Comparison of ENCODE assay signal across 18 cellular contexts in genomic region chr20:59300341-59301081, GRCh38. TPM values are rescaled to one million over a fixed set of nuclear protein-coding genes. Genes with fewer than 3 reads are reported as not detected.
DNase-seq lines count a peak whose midpoint lies in the region; ATAC-seq and TF ChIP-seq lines count a peak whose summit lies in the region.
"Had no signal": no experiment of that assay in that cellular context is flagged by ENCODE, and none has a peak within 500 bp of the region (broad histone marks: within the 10 kb centered on the region; RNA-seq: fewer than 3 reads in every experiment).

Gene EDN3 (plus strand): TSS chr20:59300611. CDS start chr20:59300813, 202 bp downstream.

- BruUV-seq in Calu3 (replicated peaks; lab: Mats Ljungman, UMichigan), result no TSS peak

- TF ChIP-seq CTCF in brain (conservative IDR thresholded peaks at IDR 0.05) (no peak), prostate gland (IDR thresholded peaks at IDR 0.05) (no peak), foreskin fibroblast (IDR thresholded peaks at IDR 0.05; ENCODE audit: low read depth, low read length) (no peak), Calu3 (IDR thresholded peaks at IDR 0.05; ENCODE audit: unreplicated experiment) (no peak)

- intact Hi-C loops in prostate gland (cut with DNase I), result no loop called here
- intact Hi-C loops in Calu3 (cut with micrococcal nuclease; ENCODE audit: unreplicated experiment), result no loop called here

- peaks cover 4% of the 10 kb centered on the region for H3K36me3 Mint-ChIP-seq in brain
- H3K36me3 Mint-ChIP-seq in Calu3 (ENCODE audit: insufficient read depth, unreplicated experiment), result no peaks in the 10 kb centered on the region
- H3K36me3 Mint-ChIP-seq: natural killer cell; stimulated activated memory B cell treated with anti-CD40 and anti-IgM and Interleukin-4, amounts not matched to agents 10 μg/mL and 1 μg/mL and 100 μg/mL, for 72 hours had no signal

- WGBS in GM23248 (ENCODE audit: low coverage in 1 of 2, low lambda C conversion rate in 2 of 2, missing lambda C conversion rate in 2 of 2), 2 experiments, result 2 to 3% methylated on average over 60 to 69 of the region's 76 CpGs
- WGBS in prostate gland, result under 1% methylated on average over 51 of the region's 76 CpGs

- peaks cover 71% of the 10 kb centered on the region for H3K27me3 Mint-ChIP-seq in brain
- peaks cover 100% of the 10 kb centered on the region for H3K27me3 Mint-ChIP-seq in Calu3 (ENCODE audit: unreplicated experiment)

- H3K4me1 ChIP-seq in GM23248 (ENCODE audit: insufficient read depth) (no peaks in the 10 kb centered on the region), iPS-20b (ENCODE audit: insufficient read depth, low read length) (no peaks in the 10 kb centered on the region), prostate gland (replicated peaks) (no peaks in the 10 kb centered on the region)

- no peaks in the 10 kb centered on the region for H3F3A ChIP-seq in GM23248 (ENCODE audit: insufficient read depth)

- H3K4me2 ChIP-seq in GM23248 (ENCODE audit: unreplicated experiment), result no peak within 1 kb of the TSS

- DNase-seq in GM23248 (peak; percentile 3), prostate gland (ENCODE audit: low spot score) (no peak), AG08396 (ENCODE audit: low spot score) (no peak), foreskin fibroblast (no peak), Calu3 (no peak)
- DNase-seq: activated B cell treated with CpG ODN at 0.5 μM for 24 hours; activated naive CD4-positive, alpha-beta T cell treated with anti-CD3 and anti-CD28 coated beads for 36 hours; DMS153; HCEC 1CT; left lung; natural killer cell; NCI-H1694; NCI-H524 treated with DMSO at 0.1 percent for 48 hours had no signal

- peaks cover 12% of the 10 kb centered on the region for H3K4me1 Mint-ChIP-seq in brain
- no peaks in the 10 kb centered on the region for H3K4me1 Mint-ChIP-seq in Calu3 (ENCODE audit: low read depth, unreplicated experiment)
- H3K4me1 Mint-ChIP-seq: activated B cell treated with CpG ODN at 0.5 μM for 24 hours; natural killer cell; stimulated activated memory B cell treated with anti-CD40 and anti-IgM and Interleukin-4, amounts not matched to agents 10 μg/mL and 1 μg/mL and 100 μg/mL, for 72 hours had no signal

- no peak within 1 kb of the TSS for H2AFZ ChIP-seq in GM23248

- ATAC-seq in GM19395 (IDR thresholded peaks at IDR 0.05; ENCODE audit: unreplicated experiment), result no peak
- ATAC-seq: left lung; natural killer cell; stimulated activated memory B cell treated with anti-CD40 and anti-IgM and Interleukin-4, amounts not matched to agents 10 μg/mL and 1 μg/mL and 100 μg/mL, for 72 hours had no signal

- H3K36me3 ChIP-seq in GM23248 (ENCODE audit: low read depth) (no peaks in the 10 kb centered on the region), iPS-20b (ENCODE audit: insufficient read depth, low read depth, low read length) (no peaks in the 10 kb centered on the region), prostate gland (no peaks in the 10 kb centered on the region)
- H3K36me3 ChIP-seq: left lung had no signal

- no peaks in the 10 kb centered on the region for H3K9me2 ChIP-seq in GM23248 (ENCODE audit: insufficient read depth)

- peaks cover 3% of the 10 kb centered on the region for H3K27me3 ChIP-seq in GM23248 (replicated peaks; ENCODE audit: insufficient read depth)
- H3K27me3 ChIP-seq in iPS-20b (ENCODE audit: insufficient read depth, low read length), result peaks cover 91% of the 10 kb centered on the region
- no peaks in the 10 kb centered on the region for H3K27me3 ChIP-seq in prostate gland (replicated peaks; ENCODE audit: insufficient read depth)

- H3K9me3 Mint-ChIP-seq in brain, result peaks cover 0 to 9% (median 0%) of the 10 kb centered on the region in 5 experiments
- H3K9me3 Mint-ChIP-seq in Calu3 (ENCODE audit: low read depth, unreplicated experiment), result no peaks in the 10 kb centered on the region
- H3K9me3 Mint-ChIP-seq: activated B cell treated with CpG ODN at 0.5 μM for 24 hours; activated naive CD4-positive, alpha-beta T cell treated with anti-CD3 and anti-CD28 coated beads for 36 hours; natural killer cell; stimulated activated memory B cell treated with anti-CD40 and anti-IgM and Interleukin-4, amounts not matched to agents 10 μg/mL and 1 μg/mL and 100 μg/mL, for 72 hours had no signal

- no peak within 1 kb of the TSS for H3K9ac ChIP-seq in GM23248
- H3K9ac ChIP-seq in iPS-20b (ENCODE audit: low read depth, low read length), result peak within 1 kb of the TSS; percentile 33; the same call in 1 of the 2 replicates

- H3K27ac Mint-ChIP-seq in brain (no peak within 1 kb of the TSS), Calu3 (ENCODE audit: unreplicated experiment) (no peak within 1 kb of the TSS)
- H3K27ac Mint-ChIP-seq: activated B cell treated with CpG ODN at 0.5 μM for 24 hours; activated naive CD4-positive, alpha-beta T cell treated with anti-CD3 and anti-CD28 coated beads for 36 hours; natural killer cell; stimulated activated memory B cell treated with anti-CD40 and anti-IgM and Interleukin-4, amounts not matched to agents 10 μg/mL and 1 μg/mL and 100 μg/mL, for 72 hours had no signal

- H3K9me3 ChIP-seq in GM23248 (ENCODE audit: low read depth), result no peaks in the 10 kb centered on the region
- no peaks in the 10 kb centered on the region for H3K9me3 ChIP-seq in iPS-20b (ENCODE audit: insufficient read depth, low read depth, low read length)
- no peaks in the 10 kb centered on the region for H3K9me3 ChIP-seq in prostate gland
- H3K9me3 ChIP-seq: left lung had no signal

- H3K79me2 ChIP-seq in GM23248 (ENCODE audit: insufficient read depth), result no peaks in the 10 kb centered on the region

- CTCF ChIA-PET in Calu3 (lab: Charles Lee), result no interaction called here

- no peak within 1 kb of the TSS for H3K27ac ChIP-seq in GM23248
- H3K27ac ChIP-seq in iPS-20b (ENCODE audit: low read length), result no peak within 1 kb of the TSS
- no peak within 1 kb of the TSS for H3K27ac ChIP-seq in prostate gland
- H3K27ac ChIP-seq: left lung had no signal

- peak within 1 kb of the TSS in 3 of 5 experiments; percentile 57 to 70 (median 68) for H3K4me3 Mint-ChIP-seq in brain
- no peak within 1 kb of the TSS for H3K4me3 Mint-ChIP-seq in Calu3 (ENCODE audit: low read depth, unreplicated experiment)
- H3K4me3 Mint-ChIP-seq: activated B cell treated with CpG ODN at 0.5 μM for 24 hours; activated naive CD4-positive, alpha-beta T cell treated with anti-CD3 and anti-CD28 coated beads for 36 hours; natural killer cell; stimulated activated memory B cell treated with anti-CD40 and anti-IgM and Interleukin-4, amounts not matched to agents 10 μg/mL and 1 μg/mL and 100 μg/mL, for 72 hours had no signal

- in situ Hi-C loops in GM23248 (cut with MboI), result no loop called here

- H3K4me3 ChIP-seq in GM23248 (no peak within 1 kb of the TSS), iPS-20b (ENCODE audit: low read length) (peak within 1 kb of the TSS; percentile 63), prostate gland (peak within 1 kb of the TSS; percentile 26 to 27), foreskin fibroblast (ENCODE audit: low read depth in 1 of 2, low read length in 2 of 2) (no peak within 1 kb of the TSS)
- H3K4me3 ChIP-seq: left lung had no signal

- TF ChIP-seq POLR2A in prostate gland (IDR thresholded peaks at IDR 0.05), result no peak

- H4K20me1 ChIP-seq in GM23248 (ENCODE audit: insufficient read depth), result no peaks in the 10 kb centered on the region

RNA-seq across cellular contexts. Expression of gene EDN3, which starts in this region (rescaled TPM):
- not detected in 2 replicates for total RNA-seq in GM23248 (2014; rRNA removed; shearing (Covaris generic))
- polyA plus RNA-seq in GM23248 (2016; fragmentation: Nextera tagmentation; extraction: Ambion mirVana) (not detected in 2 replicates), brain (ENCODE audit: insufficient read depth, low read depth, low replicate concordance) (0.87 TPM)
- total RNA-seq in prostate gland (1 to 10 TPM; 5.3 to 8.2 TPM), Calu3 (2022) (not detected in 2 replicates)
- total RNA-seq: activated B cell treated with CpG ODN at 0.5 μM for 24 hours; activated naive CD4-positive, alpha-beta T cell treated with anti-CD3 and anti-CD28 coated beads for 36 hours; glomerular endothelial cell; left lung had no signal

Comparison
In these comparisons a context has a peak if more than half of its experiments do, and no peak if none do; other contexts are left out.
1. Peak in DNase-seq in GM23248; RNA of the gene not detected or under 1 TPM.
2. H3K4me3 ChIP-seq: peak in iPS-20b (single experiment) and prostate gland (2 of 2); none in GM23248 (single experiment) and foreskin fibroblast (0 of 2).